ENCODE assay signal across 32 cellular contexts in genomic region chr4:26475716-26476115, GRCh38. TPM values are rescaled to one million over a fixed set of nuclear protein-coding genes. Genes with fewer than 3 reads are reported as not detected.
DNase-seq lines count a peak whose midpoint lies in the region; ATAC-seq lines count a peak whose summit lies in the region.
"Had no signal": no experiment of that assay in that cellular context is flagged by ENCODE, and none has a peak within 500 bp of the region (broad histone marks: within the 10 kb centered on the region; RNA-seq: fewer than 3 reads in every experiment).

No MANE protein-coding gene starts in this region.

- DNase-seq in Daoy (ENCODE audit: low read depth) (peak; percentile 61), Karpas-422 (peak; percentile 6), foreskin melanocyte (no peak)
- DNase-seq: 8988T; ACHN; AML-193; BE2C; C1 segment of cervical spinal cord; Caco-2; Calu3; CD4-positive, alpha-beta memory T cell; CD4-positive, alpha-beta T cell; CD4-positive, CD25-positive, alpha-beta regulatory T cell; CD8-positive, alpha-beta memory T cell; CD8-positive, alpha-beta T cell; COR-L47; DMS 273 treated with DMSO at 0.1 percent for 48 hours; DMS153; DMS53; DMS79; DMS79 treated with DMSO at 0.1 percent for 48 hours; DND-41; EL had no signal

- H3K4me1 ChIP-seq in Karpas-422 (ENCODE audit: low read length) = no peaks in the 10 kb centered on the region
- H3K4me1 ChIP-seq: A549; BE2C; BLaER1; BLaER1 treated with 17β-estradiol and CSF1 and Interleukin-3, amounts not matched to agents 10 nM and 100 nM; Caco-2 had no signal

- no peaks in the 10 kb centered on the region for H3K27me3 ChIP-seq in Karpas-422 (ENCODE audit: low read length)
- H3K27me3 ChIP-seq: BE2C; BLaER1; BLaER1 treated with 17β-estradiol and CSF1 and Interleukin-3, amounts not matched to agents 10 nM and 100 nM had no signal

- no peak overlapping the region for H3K9ac ChIP-seq in Karpas-422 (ENCODE audit: low read length)
- H3K9ac ChIP-seq: BLaER1; BLaER1 treated with 17β-estradiol and CSF1 and Interleukin-3, amounts not matched to agents 10 nM and 100 nM had no signal

- no peak overlapping the region for H3K27ac ChIP-seq in Karpas-422 (ENCODE audit: low read length)
- H3K27ac ChIP-seq: 22Rv1; A549; BLaER1; BLaER1 treated with 17β-estradiol and CSF1 and Interleukin-3, amounts not matched to agents 10 nM and 100 nM; C4-2B had no signal

- no peaks in the 10 kb centered on the region for H3K9me2 ChIP-seq in Karpas-422 (replicated peaks; ENCODE audit: insufficient read depth, low read length)

- no peak for ATAC-seq in GM18511 (IDR thresholded peaks at IDR 0.05; ENCODE audit: unreplicated experiment)
- ATAC-seq: A549; CD8-positive, alpha-beta T cell had no signal

- no peaks in the 10 kb centered on the region for H3K36me3 ChIP-seq in Karpas-422 (ENCODE audit: insufficient read depth, low read length)
- H3K36me3 ChIP-seq: BE2C; BLaER1; BLaER1 treated with 17β-estradiol and CSF1 and Interleukin-3, amounts not matched to agents 10 nM and 100 nM had no signal

- H2AFZ ChIP-seq in Karpas-422 (ENCODE audit: low read length) = no peak overlapping the region

- H3K4me3 ChIP-seq in Karpas-422 (ENCODE audit: low read length) = no peak overlapping the region
- H3K4me3 ChIP-seq: A549; BLaER1; BLaER1 treated with 17β-estradiol and CSF1 and Interleukin-3, amounts not matched to agents 10 nM and 100 nM had no signal

- no peaks in the 10 kb centered on the region for H3K9me3 ChIP-seq in Karpas-422 (ENCODE audit: low read length)
- H3K9me3 ChIP-seq: A549, BE2C, BLaER1, Caco-2 had no signal

- H3K79me2 ChIP-seq in Karpas-422 (ENCODE audit: low read length) = no peaks in the 10 kb centered on the region

- H4K20me1 ChIP-seq in Karpas-422 (ENCODE audit: insufficient read depth, low read depth, low read length) = no peaks in the 10 kb centered on the region
- H4K20me1 ChIP-seq: BLaER1; BLaER1 treated with 17β-estradiol and CSF1 and Interleukin-3, amounts not matched to agents 10 nM and 100 nM had no signal

- no peak overlapping the region for H3K4me2 ChIP-seq in Karpas-422 (ENCODE audit: low read depth, low read length, poor library complexity, severe bottlenecking)
- H3K4me2 ChIP-seq: A549; BLaER1; BLaER1 treated with 17β-estradiol and CSF1 and Interleukin-3, amounts not matched to agents 10 nM and 100 nM had no signal

RNA-seq across cellular contexts. Expression of gene CCKAR, which starts 14.6 kb away (rescaled TPM):
- 2.9 and 4.1 TPM in 2 replicates for total RNA-seq in Daoy (2014; rRNA removed; shearing (Covaris generic))
- total RNA-seq in Karpas-422 (2014; rRNA removed; shearing (Covaris generic); ENCODE audit: low replicate concordance) = not detected in 2 replicates
- total RNA-seq: A172; A673; B cell; Calu3; CD4-positive, alpha-beta memory T cell; CD4-positive, alpha-beta T cell; CD4-positive, CD25-positive, alpha-beta regulatory T cell; CD8-positive, alpha-beta memory T cell; CD8-positive, alpha-beta T cell had no signal
